In genomic region chr3:9404680-9405079, GRCh38 we compare ENCODE assay signal across 9 cellular contexts. TPM values are rescaled to one million over a fixed set of nuclear protein-coding genes. Genes with fewer than 3 reads are reported as not detected.
DNase-seq lines count a peak whose midpoint lies in the region; ATAC-seq and TF ChIP-seq lines count a peak whose summit lies in the region.
"Had no signal": no experiment of that assay in that cellular context is flagged by ENCODE, and none has a peak within 500 bp of the region (broad histone marks: within the 10 kb centered on the region; RNA-seq: fewer than 3 reads in every experiment).

No MANE protein-coding gene starts in this region.

- no peaks in the 10 kb centered on the region for H3K79me1 ChIP-seq in H9 (ENCODE audit: insufficient read depth, low read depth, low read length, poor library complexity, severe bottlenecking)

- no peak overlapping the region for H2AK5ac ChIP-seq in H9 (ENCODE audit: insufficient read length, low read length)

- DNase-seq in H9, result no peak
- DNase-seq in activated CD8-positive, alpha-beta T cell treated with anti-CD3 and anti-CD28 coated beads, Interleukin-2, amount 10 ng/mL, durations not matched to agents 7 days and 5 days, result no peak
- DNase-seq in memory B cell (ENCODE audit: low spot score in 2 of 2), result no peak
- DNase-seq in posterior cingulate gyrus, result no peak
- DNase-seq: activated CD4-positive, alpha-beta T cell treated with anti-CD3 and anti-CD28 coated beads, Interleukin-2, amount 50 U/mL, for 1 hour had no signal

- H3K4me1 ChIP-seq in BLaER1 (peaks cover 69% of the 10 kb centered on the region), H9 (ENCODE audit: insufficient read depth, low read length) (peaks cover 4% of the 10 kb centered on the region)

- H2BK15ac ChIP-seq in H9 (ENCODE audit: low read depth, low read length), result no peak overlapping the region

- POLR2A ChIA-PET in activated CD8-positive, alpha-beta T cell treated with anti-CD3 and anti-CD28 coated beads, Interleukin-2, amount 10 ng/mL, durations not matched to agents 7 days and 5 days (lab: Charles Lee), result interaction anchor here (1.9 kb wide), 1 partner anchor 9 kb away, joined by 12 read pairs; no protein-coding TSS in a partner anchor

- H3K79me2 ChIP-seq in H9 (ENCODE audit: insufficient read depth, low read length), result peaks cover 73% of the 10 kb centered on the region

- no CpG with 5 or more reads among the region's 1 CpG for WGBS in H9 (ENCODE audit: extremely low coverage, insufficient read length, low lambda C conversion rate)

- H2BK20ac ChIP-seq in H9 (ENCODE audit: low read depth, low read length, poor library complexity, severe bottlenecking), result no peak overlapping the region

- H3K23me2 ChIP-seq in H9 (ENCODE audit: insufficient read length, low read depth, low read length, poor library complexity, severe bottlenecking), result peaks cover 6% of the 10 kb centered on the region

- H3K9me3 Mint-ChIP-seq in H9, result peaks cover 0 to 5% of the 10 kb centered on the region in 2 experiments; a peak in 3 of 5 replicates
- H3K9me3 Mint-ChIP-seq in activated CD8-positive, alpha-beta T cell treated with anti-CD3 and anti-CD28 coated beads, Interleukin-2, amount 10 ng/mL, durations not matched to agents 7 days and 5 days (ENCODE audit: insufficient read depth), result peaks cover 7% of the 10 kb centered on the region
- no peaks in the 10 kb centered on the region for H3K9me3 Mint-ChIP-seq in memory B cell

- peaks cover 4 to 15% (median 13%) of the 10 kb centered on the region in 3 experiments; a peak in 5 of 7 replicates for H3K36me3 Mint-ChIP-seq in H9 (ENCODE audit: insufficient read depth in 1 of 3, low read depth in 3 of 3)
- peaks cover 28% of the 10 kb centered on the region for H3K36me3 Mint-ChIP-seq in activated CD8-positive, alpha-beta T cell treated with anti-CD3 and anti-CD28 coated beads, Interleukin-2, amount 10 ng/mL, durations not matched to agents 7 days and 5 days (ENCODE audit: low read depth)
- H3K36me3 Mint-ChIP-seq in memory B cell, result peaks cover under 1% of the 10 kb centered on the region

- peaks cover 25% of the 10 kb centered on the region; the same call in 1 of the 2 replicates for H3K36me3 ChIP-seq in BLaER1

- H3K9ac ChIP-seq in BLaER1, result no peak overlapping the region
- no peak overlapping the region for H3K9ac ChIP-seq in H9 (ENCODE audit: extremely low read depth, insufficient read length, low read length)

- H2BK120ac ChIP-seq in H9 (ENCODE audit: low read depth, low read length, poor library complexity, severe bottlenecking), result no peak overlapping the region

- CTCF ChIA-PET in activated CD8-positive, alpha-beta T cell treated with anti-CD3 and anti-CD28 coated beads, Interleukin-2, amount 10 ng/mL, durations not matched to agents 7 days and 5 days (lab: Charles Lee), result interaction anchor here (0.8 to 3.2 kb wide), 10 partner anchors 9 to 859 kb away, joined by 3 to 11 read pairs (median 4); no protein-coding TSS in a partner anchor

- peak overlapping the region in 1 of 2 experiments; percentile 43; a peak in 3 of 5 replicates for H3K4me3 Mint-ChIP-seq in H9
- no peak overlapping the region for H3K4me3 Mint-ChIP-seq in activated CD8-positive, alpha-beta T cell treated with anti-CD3 and anti-CD28 coated beads, Interleukin-2, amount 10 ng/mL, durations not matched to agents 7 days and 5 days
- H3K4me3 Mint-ChIP-seq in memory B cell, result peak overlapping the region; percentile 61

- no peak overlapping the region for H2BK12ac ChIP-seq in H9 (ENCODE audit: insufficient read length, low read depth, low read length)

- ATAC-seq in activated CD8-positive, alpha-beta T cell treated with anti-CD3 and anti-CD28 coated beads, Interleukin-2, amount 10 ng/mL, durations not matched to agents 7 days and 5 days, result peak; percentile 60
- peak; percentile 49 for ATAC-seq in memory B cell (ENCODE audit: low read depth)
- ATAC-seq in HG03342 (IDR thresholded peaks at IDR 0.05; ENCODE audit: unreplicated experiment), result no peak
- ATAC-seq in HG03139 (IDR thresholded peaks at IDR 0.05; ENCODE audit: unreplicated experiment), result no peak
- no peak for ATAC-seq in HG02938 (IDR thresholded peaks at IDR 0.05; ENCODE audit: unreplicated experiment)

- peaks cover 5% of the 10 kb centered on the region; the same call in 1 of the 2 replicates for H3K9me3 ChIP-seq in BLaER1
- H3K9me3 ChIP-seq in H9 (ENCODE audit: control insufficient read depth, low read depth, low read length), result no peaks in the 10 kb centered on the region

- H3K27me3 ChIP-seq in BLaER1 (no peaks in the 10 kb centered on the region), H9 (ENCODE audit: insufficient read depth, low read length) (no peaks in the 10 kb centered on the region)

- no peak overlapping the region for H3K23ac ChIP-seq in H9 (ENCODE audit: insufficient read length, low read depth, low read length)

- H3K27me3 Mint-ChIP-seq in H9 (ENCODE audit: low read depth) (no peaks in the 10 kb centered on the region), memory B cell (no peaks in the 10 kb centered on the region)
- no peaks in the 10 kb centered on the region for H3K27me3 Mint-ChIP-seq in activated CD8-positive, alpha-beta T cell treated with anti-CD3 and anti-CD28 coated beads, Interleukin-2, amount 10 ng/mL, durations not matched to agents 7 days and 5 days (ENCODE audit: low read depth)

- no peak overlapping the region for H3K27ac ChIP-seq in BLaER1
- H3K27ac ChIP-seq in H9 (ENCODE audit: insufficient read length, low read depth, low read length), result no peak overlapping the region

- no peak overlapping the region for H3K4ac ChIP-seq in H9 (ENCODE audit: low read depth, low read length)

- H3K18ac ChIP-seq in H9 (ENCODE audit: insufficient read length, low read depth, low read length), result no peak overlapping the region

- peak; percentile 20; the same call in 1 of the 3 replicates for TF ChIP-seq CTCF in H9 (conservative IDR thresholded peaks at IDR 0.05)

- no peak overlapping the region for H4K8ac ChIP-seq in H9 (replicated peaks; ENCODE audit: insufficient read length, low read depth, low read length)

- no peak overlapping the region for H3K56ac ChIP-seq in H9 (ENCODE audit: insufficient read length, low read depth, low read length)

- H4K20me1 ChIP-seq in BLaER1, result peaks cover 100% of the 10 kb centered on the region
- peaks cover 2% of the 10 kb centered on the region for H4K20me1 ChIP-seq in H9 (ENCODE audit: control insufficient read depth, insufficient read depth, insufficient read length)

- no peak overlapping the region for H3K14ac ChIP-seq in H9 (ENCODE audit: insufficient read depth, low read length)

- H3K4me1 Mint-ChIP-seq in H9, result peaks cover 65 to 73% of the 10 kb centered on the region in 2 experiments
- peaks cover 66% of the 10 kb centered on the region for H3K4me1 Mint-ChIP-seq in activated CD8-positive, alpha-beta T cell treated with anti-CD3 and anti-CD28 coated beads, Interleukin-2, amount 10 ng/mL, durations not matched to agents 7 days and 5 days (ENCODE audit: low read depth)
- H3K4me1 Mint-ChIP-seq in memory B cell, result peaks cover 45% of the 10 kb centered on the region

- H3K27ac Mint-ChIP-seq in H9 (peak overlapping the region; percentile 34 to 55 (median 52); a peak in 4 of 7 replicates), memory B cell (peak overlapping the region; percentile 79)
- no peak overlapping the region for H3K27ac Mint-ChIP-seq in activated CD8-positive, alpha-beta T cell treated with anti-CD3 and anti-CD28 coated beads, Interleukin-2, amount 10 ng/mL, durations not matched to agents 7 days and 5 days

- H2AFZ ChIP-seq in H9 (ENCODE audit: low read length), result no peak overlapping the region

- no peak overlapping the region for H2BK5ac ChIP-seq in H9 (ENCODE audit: insufficient read length, low read length)

- peak overlapping the region; percentile 23; the same call in 1 of the 2 replicates for H3K4me2 ChIP-seq in BLaER1
- no peak overlapping the region for H3K4me2 ChIP-seq in H9 (ENCODE audit: insufficient read depth, insufficient read length, low read length)

- no peak overlapping the region for H4K91ac ChIP-seq in H9 (ENCODE audit: insufficient read length, low read depth, low read length)

- no peak overlapping the region for H3K4me3 ChIP-seq in BLaER1

- no peak overlapping the region for H4K5ac ChIP-seq in H9 (ENCODE audit: insufficient read length, low read depth, low read length)

- intact Hi-C loops in posterior cingulate gyrus (cut with DNase I), result no loop called here

- H3T11ph ChIP-seq in H9 (ENCODE audit: low read length), result no peak overlapping the region

RNA-seq across cellular contexts. Expression of gene SETD5, which starts 7.3 kb away (rescaled TPM):
- 185 and 207 TPM in 2 replicates for total RNA-seq in H9 (2021)
- total RNA-seq in activated CD8-positive, alpha-beta T cell treated with anti-CD3 and anti-CD28 coated beads, Interleukin-2, amount 10 ng/mL, durations not matched to agents 7 days and 5 days, result 100 to 1,000 TPM; 122 to 126 TPM

RNA-seq across cellular contexts. Expression of gene THUMPD3, which starts 41.8 kb away (rescaled TPM):
- total RNA-seq in H9 (2021), result 57.0 and 58.4 TPM in 2 replicates
- 10 to 100 TPM; 45.8 to 55.1 TPM for total RNA-seq in activated CD8-positive, alpha-beta T cell treated with anti-CD3 and anti-CD28 coated beads, Interleukin-2, amount 10 ng/mL, durations not matched to agents 7 days and 5 days

Comparison
In these comparisons a context has a peak if more than half of its experiments do, and no peak if none do; other contexts are left out.
1. ATAC-seq: peak in activated CD8-positive, alpha-beta T cell treated with anti-CD3 and anti-CD28 coated beads, Interleukin-2, amount 10 ng/mL, durations not matched to agents 7 days and 5 days (single experiment) and memory B cell (single experiment); none in HG03342 (single experiment), HG03139 (single experiment) and HG02938 (single experiment).